2 cellular contexts compared by ENCODE assay signal in the genomic region with DNA sequence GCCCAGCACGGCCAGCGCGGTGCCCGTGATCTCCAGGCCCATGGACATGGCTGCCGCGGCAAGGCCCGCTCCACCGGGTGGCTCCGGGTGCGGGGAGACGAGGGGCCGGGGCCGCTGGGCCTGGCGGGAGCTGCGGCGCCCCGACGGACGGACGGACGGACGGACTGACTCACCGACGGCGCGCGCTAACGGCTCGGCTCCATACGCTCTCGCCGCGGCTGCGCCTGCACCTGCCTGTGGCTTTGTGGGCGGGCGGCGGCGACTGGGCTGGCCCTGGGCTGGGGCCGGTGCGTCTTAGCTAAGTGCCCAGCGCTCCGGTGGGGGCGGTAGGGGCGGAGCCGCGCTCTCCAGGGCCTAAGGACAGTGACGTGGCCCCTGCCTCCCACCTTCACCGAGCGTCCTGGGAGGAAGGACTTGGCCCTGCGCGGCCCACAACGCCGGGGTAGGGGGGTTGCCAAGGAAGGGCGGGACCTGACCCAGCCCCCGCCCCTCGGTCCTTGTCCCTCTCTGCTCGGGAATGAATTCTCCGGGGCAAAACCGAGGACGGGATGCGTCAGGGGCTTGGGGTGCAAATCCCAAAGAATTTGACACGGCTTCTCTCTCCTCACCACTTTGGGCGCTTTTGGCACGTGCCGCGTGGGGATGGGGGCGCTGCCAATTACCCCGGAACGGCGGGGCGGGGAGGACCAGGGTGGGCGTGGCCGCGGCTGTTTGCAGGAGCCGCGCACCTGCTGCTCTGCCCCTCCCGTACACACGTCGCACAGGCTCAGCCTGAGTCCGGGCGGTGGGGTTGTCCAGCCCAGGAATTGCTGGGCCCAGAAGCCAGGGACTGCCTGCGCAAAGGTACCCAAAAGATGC.
TF ChIP-seq lines count a peak whose summit lies in the region.

Gene CLDN3 (minus strand): TSS at position 269 of the 858 bp plus-strand sequence. CDS start 221 bp downstream, at position 48.

TF ChIP-seq in K562, 482 proteins besides CTCF, POLR2A, EP300 and RAD21:
- TF ChIP-seq ZBTB33 (CRISPR knock-in tag; IDR thresholded peaks at IDR 0.05) = peak; percentile 93
- no peak for TF ChIP-seq SREBF1 (IDR thresholded peaks at IDR 0.05; ENCODE audit: borderline replicate concordance, low read depth, low read length)

TF ChIP-seq in HepG2, 621 proteins besides CTCF, POLR2A, EP300 and RAD21 (continues in another document):
- peak; percentile 28; the same call in 1 of the 2 replicates for TF ChIP-seq HOXA3 (CRISPR knock-in tag; IDR thresholded peaks at IDR 0.05)
- no peak for TF ChIP-seq HMG20A (CRISPR knock-in tag; IDR thresholded peaks at IDR 0.05; ENCODE audit: borderline replicate concordance)
- no peak for TF ChIP-seq CBX1 (IDR thresholded peaks at IDR 0.05; ENCODE audit: low read depth)
- TF ChIP-seq ZFX (CRISPR knock-in tag; IDR thresholded peaks at IDR 0.05; ENCODE audit: low read depth) = peak; percentile 61
- no peak for TF ChIP-seq MLLT10 (CRISPR knock-in tag; IDR thresholded peaks at IDR 0.05)
- no peak for TF ChIP-seq ZC3H13 (CRISPR knock-in tag; IDR thresholded peaks at IDR 0.05)
- TF ChIP-seq CSRNP1 (CRISPR knock-in tag; IDR thresholded peaks at IDR 0.05) = no peak
- TF ChIP-seq SP140L (CRISPR knock-in tag; IDR thresholded peaks at IDR 0.05; ENCODE audit: borderline replicate concordance) = no peak
- TF ChIP-seq MYPOP (CRISPR knock-in tag; IDR thresholded peaks at IDR 0.05) = 0 out of 2 replicates have a peak, but pooled peaks have one; percentile 38
- TF ChIP-seq, protein P1, sequence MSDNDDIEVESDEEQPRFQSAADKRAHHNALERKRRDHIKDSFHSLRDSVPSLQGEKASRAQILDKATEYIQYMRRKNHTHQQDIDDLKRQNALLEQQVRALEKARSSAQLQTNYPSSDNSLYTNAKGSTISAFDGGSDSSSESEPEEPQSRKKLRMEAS (IDR thresholded peaks at IDR 0.05) = peak; percentile 11; the same call in 1 of the 2 replicates
- TF ChIP-seq, protein P2, sequence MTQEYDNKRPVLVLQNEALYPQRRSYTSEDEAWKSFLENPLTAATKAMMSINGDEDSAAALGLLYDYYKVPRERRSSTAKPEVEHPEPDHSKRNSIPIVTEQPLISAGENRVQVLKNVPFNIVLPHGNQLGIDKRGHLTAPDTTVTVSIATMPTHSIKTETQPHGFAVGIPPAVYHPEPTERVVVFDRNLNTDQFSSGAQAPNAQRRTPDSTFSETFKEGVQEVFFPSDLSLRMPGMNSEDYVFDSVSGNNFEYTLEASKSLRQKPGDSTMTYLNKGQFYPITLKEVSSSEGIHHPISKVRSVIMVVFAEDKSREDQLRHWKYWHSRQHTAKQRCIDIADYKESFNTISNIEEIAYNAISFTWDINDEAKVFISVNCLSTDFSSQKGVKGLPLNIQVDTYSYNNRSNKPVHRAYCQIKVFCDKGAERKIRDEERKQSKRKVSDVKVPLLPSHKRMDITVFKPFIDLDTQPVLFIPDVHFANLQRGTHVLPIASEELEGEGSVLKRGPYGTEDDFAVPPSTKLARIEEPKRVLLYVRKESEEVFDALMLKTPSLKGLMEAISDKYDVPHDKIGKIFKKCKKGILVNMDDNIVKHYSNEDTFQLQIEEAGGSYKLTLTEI (CRISPR knock-in tag; conservative IDR thresholded peaks at IDR 0.05) = no peak
- TF ChIP-seq, protein P3, sequence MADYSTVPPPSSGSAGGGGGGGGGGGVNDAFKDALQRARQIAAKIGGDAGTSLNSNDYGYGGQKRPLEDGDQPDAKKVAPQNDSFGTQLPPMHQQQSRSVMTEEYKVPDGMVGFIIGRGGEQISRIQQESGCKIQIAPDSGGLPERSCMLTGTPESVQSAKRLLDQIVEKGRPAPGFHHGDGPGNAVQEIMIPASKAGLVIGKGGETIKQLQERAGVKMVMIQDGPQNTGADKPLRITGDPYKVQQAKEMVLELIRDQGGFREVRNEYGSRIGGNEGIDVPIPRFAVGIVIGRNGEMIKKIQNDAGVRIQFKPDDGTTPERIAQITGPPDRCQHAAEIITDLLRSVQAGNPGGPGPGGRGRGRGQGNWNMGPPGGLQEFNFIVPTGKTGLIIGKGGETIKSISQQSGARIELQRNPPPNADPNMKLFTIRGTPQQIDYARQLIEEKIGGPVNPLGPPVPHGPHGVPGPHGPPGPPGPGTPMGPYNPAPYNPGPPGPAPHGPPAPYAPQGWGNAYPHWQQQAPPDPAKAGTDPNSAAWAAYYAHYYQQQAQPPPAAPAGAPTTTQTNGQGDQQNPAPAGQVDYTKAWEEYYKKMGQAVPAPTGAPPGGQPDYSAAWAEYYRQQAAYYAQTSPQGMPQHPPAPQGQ (CRISPR knock-in tag; IDR thresholded peaks at IDR 0.05; ENCODE audit: borderline replicate concordance) = no peak
- peak; percentile 28; the same call in 1 of the 2 replicates for TF ChIP-seq GABPB1 (CRISPR knock-in tag; IDR thresholded peaks at IDR 0.05)
- TF ChIP-seq, protein P4, sequence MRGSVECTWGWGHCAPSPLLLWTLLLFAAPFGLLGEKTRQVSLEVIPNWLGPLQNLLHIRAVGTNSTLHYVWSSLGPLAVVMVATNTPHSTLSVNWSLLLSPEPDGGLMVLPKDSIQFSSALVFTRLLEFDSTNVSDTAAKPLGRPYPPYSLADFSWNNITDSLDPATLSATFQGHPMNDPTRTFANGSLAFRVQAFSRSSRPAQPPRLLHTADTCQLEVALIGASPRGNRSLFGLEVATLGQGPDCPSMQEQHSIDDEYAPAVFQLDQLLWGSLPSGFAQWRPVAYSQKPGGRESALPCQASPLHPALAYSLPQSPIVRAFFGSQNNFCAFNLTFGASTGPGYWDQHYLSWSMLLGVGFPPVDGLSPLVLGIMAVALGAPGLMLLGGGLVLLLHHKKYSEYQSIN (CRISPR knock-in tag; IDR thresholded peaks at IDR 0.05; ENCODE audit: borderline replicate concordance) = no peak
- peak; percentile 97 for TF ChIP-seq ZNF777 (CRISPR knock-in tag; IDR thresholded peaks at IDR 0.05)
- TF ChIP-seq HDAC1 (CRISPR knock-in tag; IDR thresholded peaks at IDR 0.05) = peak; percentile 36; the same call in 1 of the 2 replicates
- TF ChIP-seq, protein P5, sequence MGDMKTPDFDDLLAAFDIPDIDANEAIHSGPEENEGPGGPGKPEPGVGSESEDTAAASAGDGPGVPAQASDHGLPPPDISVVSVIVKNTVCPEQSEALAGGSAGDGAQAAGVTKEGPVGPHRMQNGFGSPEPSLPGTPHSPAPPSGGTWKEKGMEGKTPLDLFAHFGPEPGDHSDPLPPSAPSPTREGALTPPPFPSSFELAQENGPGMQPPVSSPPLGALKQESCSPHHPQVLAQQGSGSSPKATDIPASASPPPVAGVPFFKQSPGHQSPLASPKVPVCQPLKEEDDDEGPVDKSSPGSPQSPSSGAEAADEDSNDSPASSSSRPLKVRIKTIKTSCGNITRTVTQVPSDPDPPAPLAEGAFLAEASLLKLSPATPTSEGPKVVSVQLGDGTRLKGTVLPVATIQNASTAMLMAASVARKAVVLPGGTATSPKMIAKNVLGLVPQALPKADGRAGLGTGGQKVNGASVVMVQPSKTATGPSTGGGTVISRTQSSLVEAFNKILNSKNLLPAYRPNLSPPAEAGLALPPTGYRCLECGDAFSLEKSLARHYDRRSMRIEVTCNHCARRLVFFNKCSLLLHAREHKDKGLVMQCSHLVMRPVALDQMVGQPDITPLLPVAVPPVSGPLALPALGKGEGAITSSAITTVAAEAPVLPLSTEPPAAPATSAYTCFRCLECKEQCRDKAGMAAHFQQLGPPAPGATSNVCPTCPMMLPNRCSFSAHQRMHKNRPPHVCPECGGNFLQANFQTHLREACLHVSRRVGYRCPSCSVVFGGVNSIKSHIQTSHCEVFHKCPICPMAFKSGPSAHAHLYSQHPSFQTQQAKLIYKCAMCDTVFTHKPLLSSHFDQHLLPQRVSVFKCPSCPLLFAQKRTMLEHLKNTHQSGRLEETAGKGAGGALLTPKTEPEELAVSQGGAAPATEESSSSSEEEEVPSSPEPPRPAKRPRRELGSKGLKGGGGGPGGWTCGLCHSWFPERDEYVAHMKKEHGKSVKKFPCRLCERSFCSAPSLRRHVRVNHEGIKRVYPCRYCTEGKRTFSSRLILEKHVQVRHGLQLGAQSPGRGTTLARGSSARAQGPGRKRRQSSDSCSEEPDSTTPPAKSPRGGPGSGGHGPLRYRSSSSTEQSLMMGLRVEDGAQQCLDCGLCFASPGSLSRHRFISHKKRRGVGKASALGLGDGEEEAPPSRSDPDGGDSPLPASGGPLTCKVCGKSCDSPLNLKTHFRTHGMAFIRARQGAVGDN (CRISPR knock-in tag; IDR thresholded peaks at IDR 0.05) = peak; percentile 55
- TF ChIP-seq, protein P6, sequence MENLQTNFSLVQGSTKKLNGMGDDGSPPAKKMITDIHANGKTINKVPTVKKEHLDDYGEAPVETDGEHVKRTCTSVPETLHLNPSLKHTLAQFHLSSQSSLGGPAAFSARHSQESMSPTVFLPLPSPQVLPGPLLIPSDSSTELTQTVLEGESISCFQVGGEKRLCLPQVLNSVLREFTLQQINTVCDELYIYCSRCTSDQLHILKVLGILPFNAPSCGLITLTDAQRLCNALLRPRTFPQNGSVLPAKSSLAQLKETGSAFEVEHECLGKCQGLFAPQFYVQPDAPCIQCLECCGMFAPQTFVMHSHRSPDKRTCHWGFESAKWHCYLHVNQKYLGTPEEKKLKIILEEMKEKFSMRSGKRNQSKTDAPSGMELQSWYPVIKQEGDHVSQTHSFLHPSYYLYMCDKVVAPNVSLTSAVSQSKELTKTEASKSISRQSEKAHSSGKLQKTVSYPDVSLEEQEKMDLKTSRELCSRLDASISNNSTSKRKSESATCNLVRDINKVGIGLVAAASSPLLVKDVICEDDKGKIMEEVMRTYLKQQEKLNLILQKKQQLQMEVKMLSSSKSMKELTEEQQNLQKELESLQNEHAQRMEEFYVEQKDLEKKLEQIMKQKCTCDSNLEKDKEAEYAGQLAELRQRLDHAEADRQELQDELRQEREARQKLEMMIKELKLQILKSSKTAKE (CRISPR knock-in tag; IDR thresholded peaks at IDR 0.05; ENCODE audit: borderline replicate concordance) = no peak
- no peak for TF ChIP-seq PHF5A (CRISPR knock-in tag; IDR thresholded peaks at IDR 0.05; ENCODE audit: low read depth, unreplicated experiment)
- no peak for TF ChIP-seq EHMT2 (IDR thresholded peaks at IDR 0.05; ENCODE audit: borderline replicate concordance, low read depth, low read length)
- TF ChIP-seq TARDBP (CRISPR knock-in tag; IDR thresholded peaks at IDR 0.05) = peak; percentile 42; the same call in 1 of the 2 replicates
- no peak for TF ChIP-seq ZNF24 (IDR thresholded peaks at IDR 0.05)
- no peak for TF ChIP-seq ZNF124 (CRISPR knock-in tag; IDR thresholded peaks at IDR 0.05)
- no peak for TF ChIP-seq ZFP36L2 (CRISPR knock-in tag; IDR thresholded peaks at IDR 0.05)
- no peak for TF ChIP-seq RFX3 (CRISPR knock-in tag; IDR thresholded peaks at IDR 0.05)
- TF ChIP-seq NFIC (IDR thresholded peaks at IDR 0.05; ENCODE audit: low read length) = no peak
- peak; percentile 40; the same call in 1 of the 2 replicates for TF ChIP-seq UBTF (CRISPR knock-in tag; IDR thresholded peaks at IDR 0.05)
- TF ChIP-seq ZFY (CRISPR knock-in tag; IDR thresholded peaks at IDR 0.05) = peak; percentile 16; the same call in 1 of the 2 replicates
- TF ChIP-seq TOE1 (CRISPR knock-in tag; IDR thresholded peaks at IDR 0.05) = no peak
